21 cellular contexts compared by ENCODE assay signal in genomic region chr10:126309193-126309592, GRCh38.
"Had no signal": no experiment of that assay in that cellular context is flagged by ENCODE, and none has a peak within 500 bp of the region (broad histone marks: within the 10 kb centered on the region; RNA-seq: fewer than 3 reads in every experiment).

No MANE protein-coding gene starts in this region.

- H3K27ac ChIP-seq: colonic mucosa, neural progenitor cell, ovary, right atrium auricular region had no signal

- H3K36me3 Mint-ChIP-seq: natural killer cell, neural progenitor cell had no signal

- H2AFZ ChIP-seq: neural progenitor cell had no signal

- H3K4me2 ChIP-seq: neural progenitor cell, smooth muscle cell had no signal

- FAIRE-seq: endothelial cell of umbilical vein, islet of Langerhans, urothelium cell line had no signal

- DNase-seq: colonic mucosa; dermis blood vessel endothelial cell; effector CD4-positive, alpha-beta T cell; endodermal cell; erythroblast; foreskin melanocyte; head of caudate nucleus; hippocampal formation; kidney glomerular epithelial cell; natural killer cell; nucleus accumbens; ovary; stimulated activated CD4-positive, alpha-beta T cell treated with anti-CD3 and anti-CD28 coated beads, Interleukin-2, amount 100 ng/mL, for 48 hours; stimulated activated naive CD4-positive, alpha-beta T cell treated with Interleukin-2 at 50 U/mL for 16 hours; trophoblast cell had no signal

- H3K27ac Mint-ChIP-seq: endodermal cell, natural killer cell, neural progenitor cell had no signal

- H3K9me3 ChIP-seq: colonic mucosa, ovary had no signal

- H3K4me1 Mint-ChIP-seq: endodermal cell, natural killer cell, neural progenitor cell had no signal

- H3K9ac ChIP-seq: neural progenitor cell had no signal

- H3K4me3 Mint-ChIP-seq: endodermal cell, natural killer cell, neural progenitor cell had no signal

- H3K36me3 ChIP-seq: colonic mucosa, neural progenitor cell, ovary, right atrium auricular region had no signal

- H3K9me3 Mint-ChIP-seq: endodermal cell, neural progenitor cell had no signal

- H3K4me1 ChIP-seq: colonic mucosa, neural progenitor cell, right atrium auricular region had no signal

- H3K27me3 ChIP-seq: colonic mucosa, neural progenitor cell, ovary, right atrium auricular region had no signal

- H3K4me3 ChIP-seq: colonic mucosa, neural progenitor cell, ovary, right atrium auricular region, smooth muscle cell had no signal

- ATAC-seq: natural killer cell had no signal
